Comparison of ENCODE assay signal across 1 cellular context in genomic region chr11:66328307-66329144, GRCh38.
TF ChIP-seq lines count a peak whose summit lies in the region.

No MANE protein-coding gene starts in this region.

TF ChIP-seq in WTC11, 78 proteins besides CTCF, POLR2A, EP300 and RAD21 (continued from another document):
- TF ChIP-seq STAT6 (CRISPR knock-in tag; conservative IDR thresholded peaks at IDR 0.05; ENCODE audit: low read depth) (no peak), MLX (CRISPR knock-in tag; IDR thresholded peaks at IDR 0.05) (no peak), ZNF671 (CRISPR knock-in tag; IDR thresholded peaks at IDR 0.05) (no peak), FOXK1 (CRISPR knock-in tag; IDR thresholded peaks at IDR 0.05) (no peak), KAT7 (CRISPR knock-in tag; IDR thresholded peaks at IDR 0.05; ENCODE audit: borderline replicate concordance) (no peak), HMGA2 (CRISPR knock-in tag; IDR thresholded peaks at IDR 0.05) (no peak), IRF2 (CRISPR knock-in tag; IDR thresholded peaks at IDR 0.05; ENCODE audit: borderline replicate concordance, low read depth) (no peak), ZSCAN18 (CRISPR knock-in tag; IDR thresholded peaks at IDR 0.05) (no peak), ZBTB43 (CRISPR knock-in tag; IDR thresholded peaks at IDR 0.05) (no peak), CBFB (CRISPR knock-in tag; IDR thresholded peaks at IDR 0.05; ENCODE audit: low read depth) (no peak), HMGXB4 (CRISPR knock-in tag; IDR thresholded peaks at IDR 0.05) (no peak; the same call in 1 of the 2 replicates), ZNF317 (CRISPR knock-in tag; IDR thresholded peaks at IDR 0.05; ENCODE audit: borderline replicate concordance, low read depth) (no peak), GTF2I (CRISPR knock-in tag; conservative IDR thresholded peaks at IDR 0.05) (no peak), ZNF532 (CRISPR knock-in tag; IDR thresholded peaks at IDR 0.05; ENCODE audit: borderline replicate concordance) (no peak), NR3C1 (CRISPR knock-in tag; conservative IDR thresholded peaks at IDR 0.05; ENCODE audit: low read depth) (no peak)
- TF ChIP-seq, protein P1, sequence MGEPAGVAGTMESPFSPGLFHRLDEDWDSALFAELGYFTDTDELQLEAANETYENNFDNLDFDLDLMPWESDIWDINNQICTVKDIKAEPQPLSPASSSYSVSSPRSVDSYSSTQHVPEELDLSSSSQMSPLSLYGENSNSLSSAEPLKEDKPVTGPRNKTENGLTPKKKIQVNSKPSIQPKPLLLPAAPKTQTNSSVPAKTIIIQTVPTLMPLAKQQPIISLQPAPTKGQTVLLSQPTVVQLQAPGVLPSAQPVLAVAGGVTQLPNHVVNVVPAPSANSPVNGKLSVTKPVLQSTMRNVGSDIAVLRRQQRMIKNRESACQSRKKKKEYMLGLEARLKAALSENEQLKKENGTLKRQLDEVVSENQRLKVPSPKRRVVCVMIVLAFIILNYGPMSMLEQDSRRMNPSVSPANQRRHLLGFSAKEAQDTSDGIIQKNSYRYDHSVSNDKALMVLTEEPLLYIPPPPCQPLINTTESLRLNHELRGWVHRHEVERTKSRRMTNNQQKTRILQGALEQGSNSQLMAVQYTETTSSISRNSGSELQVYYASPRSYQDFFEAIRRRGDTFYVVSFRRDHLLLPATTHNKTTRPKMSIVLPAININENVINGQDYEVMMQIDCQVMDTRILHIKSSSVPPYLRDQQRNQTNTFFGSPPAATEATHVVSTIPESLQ (CRISPR knock-in tag; IDR thresholded peaks at IDR 0.05) = no peak
- TF ChIP-seq, protein P2, sequence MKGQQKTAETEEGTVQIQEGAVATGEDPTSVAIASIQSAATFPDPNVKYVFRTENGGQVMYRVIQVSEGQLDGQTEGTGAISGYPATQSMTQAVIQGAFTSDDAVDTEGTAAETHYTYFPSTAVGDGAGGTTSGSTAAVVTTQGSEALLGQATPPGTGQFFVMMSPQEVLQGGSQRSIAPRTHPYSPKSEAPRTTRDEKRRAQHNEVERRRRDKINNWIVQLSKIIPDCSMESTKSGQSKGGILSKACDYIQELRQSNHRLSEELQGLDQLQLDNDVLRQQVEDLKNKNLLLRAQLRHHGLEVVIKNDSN (CRISPR knock-in tag; IDR thresholded peaks at IDR 0.05) = peak; percentile 88
- TF ChIP-seq, protein P3, sequence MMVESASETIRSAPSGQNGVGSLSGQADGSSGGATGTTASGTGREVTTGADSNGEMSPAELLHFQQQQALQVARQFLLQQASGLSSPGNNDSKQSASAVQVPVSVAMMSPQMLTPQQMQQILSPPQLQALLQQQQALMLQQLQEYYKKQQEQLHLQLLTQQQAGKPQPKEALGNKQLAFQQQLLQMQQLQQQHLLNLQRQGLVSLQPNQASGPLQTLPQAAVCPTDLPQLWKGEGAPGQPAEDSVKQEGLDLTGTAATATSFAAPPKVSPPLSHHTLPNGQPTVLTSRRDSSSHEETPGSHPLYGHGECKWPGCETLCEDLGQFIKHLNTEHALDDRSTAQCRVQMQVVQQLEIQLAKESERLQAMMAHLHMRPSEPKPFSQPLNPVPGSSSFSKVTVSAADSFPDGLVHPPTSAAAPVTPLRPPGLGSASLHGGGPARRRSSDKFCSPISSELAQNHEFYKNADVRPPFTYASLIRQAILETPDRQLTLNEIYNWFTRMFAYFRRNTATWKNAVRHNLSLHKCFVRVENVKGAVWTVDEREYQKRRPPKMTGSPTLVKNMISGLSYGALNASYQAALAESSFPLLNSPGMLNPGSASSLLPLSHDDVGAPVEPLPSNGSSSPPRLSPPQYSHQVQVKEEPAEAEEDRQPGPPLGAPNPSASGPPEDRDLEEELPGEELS (CRISPR knock-in tag; IDR thresholded peaks at IDR 0.05) = no peak
- TF ChIP-seq, protein P4, sequence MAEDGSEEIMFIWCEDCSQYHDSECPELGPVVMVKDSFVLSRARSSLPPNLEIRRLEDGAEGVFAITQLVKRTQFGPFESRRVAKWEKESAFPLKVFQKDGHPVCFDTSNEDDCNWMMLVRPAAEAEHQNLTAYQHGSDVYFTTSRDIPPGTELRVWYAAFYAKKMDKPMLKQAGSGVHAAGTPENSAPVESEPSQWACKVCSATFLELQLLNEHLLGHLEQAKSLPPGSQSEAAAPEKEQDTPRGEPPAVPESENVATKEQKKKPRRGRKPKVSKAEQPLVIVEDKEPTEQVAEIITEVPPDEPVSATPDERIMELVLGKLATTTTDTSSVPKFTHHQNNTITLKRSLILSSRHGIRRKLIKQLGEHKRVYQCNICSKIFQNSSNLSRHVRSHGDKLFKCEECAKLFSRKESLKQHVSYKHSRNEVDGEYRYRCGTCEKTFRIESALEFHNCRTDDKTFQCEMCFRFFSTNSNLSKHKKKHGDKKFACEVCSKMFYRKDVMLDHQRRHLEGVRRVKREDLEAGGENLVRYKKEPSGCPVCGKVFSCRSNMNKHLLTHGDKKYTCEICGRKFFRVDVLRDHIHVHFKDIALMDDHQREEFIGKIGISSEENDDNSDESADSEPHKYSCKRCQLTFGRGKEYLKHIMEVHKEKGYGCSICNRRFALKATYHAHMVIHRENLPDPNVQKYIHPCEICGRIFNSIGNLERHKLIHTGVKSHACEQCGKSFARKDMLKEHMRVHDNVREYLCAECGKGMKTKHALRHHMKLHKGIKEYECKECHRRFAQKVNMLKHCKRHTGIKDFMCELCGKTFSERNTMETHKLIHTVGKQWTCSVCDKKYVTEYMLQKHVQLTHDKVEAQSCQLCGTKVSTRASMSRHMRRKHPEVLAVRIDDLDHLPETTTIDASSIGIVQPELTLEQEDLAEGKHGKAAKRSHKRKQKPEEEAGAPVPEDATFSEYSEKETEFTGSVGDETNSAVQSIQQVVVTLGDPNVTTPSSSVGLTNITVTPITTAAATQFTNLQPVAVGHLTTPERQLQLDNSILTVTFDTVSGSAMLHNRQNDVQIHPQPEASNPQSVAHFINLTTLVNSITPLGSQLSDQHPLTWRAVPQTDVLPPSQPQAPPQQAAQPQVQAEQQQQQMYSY (CRISPR knock-in tag; IDR thresholded peaks at IDR 0.05) = no peak
TF ChIP-seq in WTC11: peak in this region for 15.
